In the genomic region with DNA sequence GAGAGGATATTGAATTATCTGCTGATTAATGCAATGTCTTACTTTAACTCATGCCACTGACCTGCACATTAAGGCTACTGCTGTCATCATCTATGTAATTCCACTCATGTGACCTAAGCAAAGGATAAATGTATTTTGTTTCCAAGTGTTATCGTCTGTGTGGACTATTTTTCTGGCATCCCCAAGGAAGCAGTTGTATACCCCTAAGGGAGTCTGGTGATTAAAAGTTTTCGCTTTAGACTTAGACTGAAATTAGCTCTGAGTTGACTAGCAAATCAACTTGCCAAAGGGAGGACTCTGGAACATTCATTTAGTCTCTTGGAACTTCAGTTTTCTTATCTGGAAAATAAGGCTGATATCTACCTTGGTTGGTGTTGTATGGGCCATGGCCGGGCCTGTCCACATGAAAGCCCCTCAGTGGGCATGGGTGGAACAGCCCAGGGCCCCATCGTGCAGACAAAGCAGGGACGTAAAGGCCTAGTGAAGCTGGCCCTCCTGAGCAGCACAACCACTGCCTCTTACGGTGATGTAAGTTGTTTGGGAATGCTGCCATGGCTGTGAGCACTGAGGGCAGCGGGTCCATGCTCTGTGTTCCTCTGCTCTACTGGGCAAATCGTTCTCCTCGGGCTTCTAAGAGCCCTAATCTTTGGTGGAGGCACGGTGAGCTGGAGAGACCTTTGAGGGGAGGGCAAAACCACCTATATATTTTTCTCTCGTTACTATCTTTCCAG, we compare ENCODE assay signal across 13 cellular contexts.
A peak's percentile ranks its signal among the peaks of the same experiment; 100 is the strongest.
DNase-seq lines count a peak whose midpoint lies in the region; ATAC-seq and TF ChIP-seq lines count a peak whose summit lies in the region.
"Had no signal": no experiment of that assay in that cellular context is flagged by ENCODE, and none has a peak within 500 bp of the region (broad histone marks: within the 10 kb centered on the region; RNA-seq: fewer than 3 reads in every experiment).

No MANE protein-coding gene starts in this region.

- no peaks in the 10 kb centered on the region for H3K9me3 ChIP-seq in right lobe of liver
- no peaks in the 10 kb centered on the region for H3K9me3 ChIP-seq in uterus

- in situ Hi-C loops in G401 (cut with HindIII; ENCODE audit: low sequenced_read_pairs), result no loop called here

- DNase-seq in cardiac fibroblast (ENCODE audit: low read depth in 2 of 2) (peak; percentile 35 to 55), left cardiac atrium (no peak), right lobe of liver (peak in 1 of 3 donors; percentile 60), uterus (peak; percentile 28 to 30), G401 (ENCODE audit: low spot score) (no peak)
- no peak for DNase-seq in activated effector memory CD4-positive, alpha-beta T cell treated with anti-CD3 and anti-CD28 coated beads, Interleukin-2, amount 50 U/mL, for 16 hours
- DNase-seq: AML-193, MM.1S, NCI-H1105, NCI-H187, PC-9 had no signal

- ATAC-seq in left cardiac atrium (peak; percentile 77 to 78), right lobe of liver (peak; percentile 64 to 91 (median 72)), HG03139 (IDR thresholded peaks at IDR 0.05; ENCODE audit: unreplicated experiment) (no peak)
- ATAC-seq: GM12878 had no signal

- TF ChIP-seq POLR2A in right lobe of liver (IDR thresholded peaks at IDR 0.05) (no peak), uterus (IDR thresholded peaks at IDR 0.05) (no peak)

- H3K4me1 ChIP-seq in right lobe of liver, result no peaks in the 10 kb centered on the region
- H3K4me1 ChIP-seq in uterus, result peaks cover 0 to 4% of the 10 kb centered on the region in 2 donors

- H3K27ac ChIP-seq in right lobe of liver (no peak overlapping the region), uterus (peak overlapping the region; percentile 50 to 72)
- H3K27ac ChIP-seq: PC-9 had no signal

- no peak overlapping the region for H3K4me3 ChIP-seq in cardiac fibroblast (replicated peaks in 1 of 2; ENCODE audit: low read depth in 2 of 2, low read length in 2 of 2)
- no peak overlapping the region for H3K4me3 ChIP-seq in right lobe of liver
- H3K4me3 ChIP-seq in uterus, result no peak overlapping the region
- H3K4me3 ChIP-seq: GM12878, PC-9 had no signal

- H3K27me3 ChIP-seq in right lobe of liver (no peaks in the 10 kb centered on the region), uterus (no peaks in the 10 kb centered on the region)

- WGBS in right lobe of liver (ENCODE audit: insufficient coverage, low coverage, low lambda C conversion rate, missing lambda C conversion rate), result 60% methylated on average over 8 of the region's 11 CpGs

- H3K36me3 ChIP-seq in right lobe of liver (no peaks in the 10 kb centered on the region), uterus (no peaks in the 10 kb centered on the region)

- TF ChIP-seq CTCF in cardiac fibroblast (IDR thresholded peaks at IDR 0.05; ENCODE audit: low read depth, low read length) (no peak), right lobe of liver (IDR thresholded peaks at IDR 0.05) (no peak), uterus (IDR thresholded peaks at IDR 0.05) (no peak)

- intact Hi-C loops in left cardiac atrium (cut with DNase I) (no loop called here), right lobe of liver (cut with DNase I) (no loop called here), uterus (cut with DNase I; ENCODE audit: low total_unique reads) (loop anchor here (10.0 kb wide), 1 partner anchor 142 kb away; a partner anchor contains a TSS)

Comparison
In these comparisons a context has a peak if more than half of its experiments do, and no peak if none do; other contexts are left out.
1. DNase-seq: peak in cardiac fibroblast (2 of 2) and uterus (2 of 2); none in left cardiac atrium (single experiment), activated effector memory CD4-positive, alpha-beta T cell treated with anti-CD3 and anti-CD28 coated beads, Interleukin-2, amount 50 U/mL, for 16 hours (single experiment) and G401 (single experiment).
2. H3K27ac ChIP-seq: peak in uterus (2 of 2); none in right lobe of liver (0 of 3).